Comparison of ENCODE assay signal across 29 cellular contexts in genomic region chr14:55724736-55725135, GRCh38.
DNase-seq lines count a peak whose midpoint lies in the region; ATAC-seq and TF ChIP-seq lines count a peak whose summit lies in the region.
"Had no signal": no experiment of that assay in that cellular context is flagged by ENCODE, and none has a peak within 500 bp of the region (broad histone marks: within the 10 kb centered on the region; RNA-seq: fewer than 3 reads in every experiment).

No MANE protein-coding gene starts in this region.

- H3K4me3 ChIP-seq in GM12865 (ENCODE audit: low read depth, low read length), result no peak overlapping the region
- H3K4me3 ChIP-seq: HAP-1, PC-9, SJSA1 had no signal

- DNase-seq in GM12865 (ENCODE audit: low read depth), result peak; percentile 18
- DNase-seq in HFFc6, result no peak
- no peak for DNase-seq in effector CD4-positive, alpha-beta T cell
- no peak for DNase-seq in NCI-H1092 (lab: John Stamatoyannopoulos, UW)
- DNase-seq in T-helper 9 cell, result no peak
- DNase-seq: ACHN, BE2C, Calu3, DMS153, DND-41, GOT3, Karpas-422, NCI-H1092 treated with DMSO at 0.1 percent for 48 hours, NCI-H1436, NCI-H187, NCI-H2081 treated with DMSO at 0.1 percent for 48 hours, NCI-H2171 treated with DMSO at 0.1 percent for 48 hours, NCI-H345, NCI-H510A treated with DMSO at 0.1 percent for 48 hours, NCI-H774, PC-9, Right ventricle myocardium superior, RPMI8226 had no signal

- no peaks in the 10 kb centered on the region for H3K27me3 Mint-ChIP-seq in HFFc6 (ENCODE audit: insufficient read depth)

- ATAC-seq in GM21390 (IDR thresholded peaks at IDR 0.05; ENCODE audit: unreplicated experiment) (peak; percentile 71), HG02798 (IDR thresholded peaks at IDR 0.05; ENCODE audit: poor library complexity, unreplicated experiment) (peak; percentile 29), HG03439 (IDR thresholded peaks at IDR 0.05; ENCODE audit: unreplicated experiment) (peak; percentile 59)

- no peaks in the 10 kb centered on the region for H3K36me3 Mint-ChIP-seq in HFFc6 (ENCODE audit: low read depth)
- H3K36me3 Mint-ChIP-seq: CD14-positive monocyte had no signal

- no peak overlapping the region for H3K4me3 Mint-ChIP-seq in HFFc6
- H3K4me3 Mint-ChIP-seq: CD14-positive monocyte had no signal

- TF ChIP-seq CTCF in GM12865 (IDR thresholded peaks at IDR 0.05; ENCODE audit: insufficient read depth, low read depth, low read length, missing control alignments), result no peak
- no peak for TF ChIP-seq CTCF in HFFc6 (IDR thresholded peaks at IDR 0.05)

- H3K9me3 Mint-ChIP-seq in HFFc6, result no peaks in the 10 kb centered on the region
- H3K9me3 Mint-ChIP-seq: CD14-positive monocyte had no signal

- H3K27ac Mint-ChIP-seq in HFFc6, result no peak overlapping the region
- H3K27ac Mint-ChIP-seq: CD14-positive monocyte had no signal

- H3K4me1 Mint-ChIP-seq in HFFc6 (ENCODE audit: low read depth), result peaks cover 12% of the 10 kb centered on the region
